15 cellular contexts compared by ENCODE assay signal in the genomic region with DNA sequence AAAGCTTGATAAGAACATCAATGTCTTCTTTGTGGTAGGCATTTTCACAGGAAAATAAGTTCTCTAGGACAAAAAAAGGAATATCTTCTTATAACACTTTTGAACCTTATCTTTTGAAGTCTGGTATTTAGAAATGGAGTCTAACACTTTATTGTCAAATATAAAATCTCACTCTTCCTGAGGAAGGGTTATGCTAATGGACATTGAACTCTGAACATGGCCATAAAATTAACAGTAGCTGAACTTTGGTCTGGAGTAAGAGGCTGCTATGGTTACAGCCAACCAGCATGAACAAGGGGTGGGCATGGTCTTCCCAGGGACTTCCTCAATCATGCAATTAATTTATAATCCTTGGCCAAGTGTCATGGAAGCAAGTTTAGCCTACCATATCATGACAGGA. TPM values are rescaled to one million over a fixed set of nuclear protein-coding genes. Genes with fewer than 3 reads are reported as not detected.
"Had no signal": no experiment of that assay in that cellular context is flagged by ENCODE, and none has a peak within 500 bp of the region (broad histone marks: within the 10 kb centered on the region; RNA-seq: fewer than 3 reads in every experiment).

TSS of gene CLRN3 (minus strand) at position 199 of the 400 bp plus-strand sequence. CDS start at position 42, 157 bp downstream.

- H3K36me3 ChIP-seq: stomach, WERI-Rb-1 had no signal

- H3K27ac ChIP-seq: stomach, WERI-Rb-1 had no signal

- H3K4me3 Mint-ChIP-seq: activated CD4-positive, alpha-beta T cell treated with anti-CD3 and anti-CD28 coated beads, Interleukin-2, amount 10 ng/mL, durations not matched to agents 24 days and 14 days; activated naive CD4-positive, alpha-beta T cell treated with anti-CD3 and anti-CD28 coated beads, Interleukin-2, amount 10 ng/mL, durations not matched to agents 7 days and 5 days; T-cell had no signal

- H3K27ac Mint-ChIP-seq: activated CD4-positive, alpha-beta T cell treated with anti-CD3 and anti-CD28 coated beads, Interleukin-2, amount 10 ng/mL, durations not matched to agents 24 days and 14 days; activated naive CD4-positive, alpha-beta T cell treated with anti-CD3 and anti-CD28 coated beads, Interleukin-2, amount 10 ng/mL, durations not matched to agents 7 days and 5 days; activated T-helper 2 cell treated with anti-CD3 and anti-CD28 coated beads, Interferon-gamma antibody, Interleukin-2, Interleukin-4, amounts not matched to agents 10 μg/mL and 5 μg/mL and 100 μg/mL, durations not matched to agents 14 hours and 24 hours and 36 hours; T-cell had no signal

- H3K36me3 Mint-ChIP-seq: activated naive CD4-positive, alpha-beta T cell treated with anti-CD3 and anti-CD28 coated beads, Interleukin-2, amount 10 ng/mL, durations not matched to agents 7 days and 5 days; T-cell had no signal

- H3K9me3 Mint-ChIP-seq: activated CD4-positive, alpha-beta T cell treated with anti-CD3 and anti-CD28 coated beads, Interleukin-2, amount 10 ng/mL, durations not matched to agents 24 days and 14 days had no signal

- DNase-seq: activated CD4-positive, alpha-beta T cell treated with anti-CD3 and anti-CD28 coated beads, Interleukin-2, amount 10 ng/mL, durations not matched to agents 24 days and 14 days; activated CD8-positive, alpha-beta memory T cell treated with anti-CD3 and anti-CD28 coated beads for 24 hours; activated naive CD4-positive, alpha-beta T cell treated with anti-CD3 and anti-CD28 coated beads, Interleukin-2, amount 10 ng/mL, durations not matched to agents 7 days and 5 days; activated T-cell treated with anti-CD3 and anti-CD28 coated beads for 4 hours; caudate nucleus; erythroblast; hippocampal formation; stomach; T-cell; T1000; WERI-Rb-1 had no signal

- H3K4me1 Mint-ChIP-seq: T-cell had no signal

- H3K4me3 ChIP-seq: stomach had no signal

RNA-seq across cellular contexts. Expression of gene CLRN3, which starts in this region (rescaled TPM):
- total RNA-seq: activated CD4-positive, alpha-beta T cell treated with anti-CD3 and anti-CD28 coated beads, Interleukin-2, amount 10 ng/mL, durations not matched to agents 24 days and 14 days; activated T-helper 2 cell treated with anti-CD3 and anti-CD28 coated beads, Interferon-gamma antibody, Interleukin-2, Interleukin-4, amounts not matched to agents 10 μg/mL and 5 μg/mL and 100 μg/mL, durations not matched to agents 14 hours and 24 hours and 36 hours; mononuclear cell; osteoblast; T-cell had no signal
- polyA plus RNA-seq: neural cell had no signal
